ENCODE assay signal across 9 cellular contexts in genomic region chr16:1152123-1152638, GRCh38. TPM values are rescaled to one million over a fixed set of nuclear protein-coding genes. Genes with fewer than 3 reads are reported as not detected.
DNase-seq lines count a peak whose midpoint lies in the region; ATAC-seq, FAIRE-seq and TF ChIP-seq lines count a peak whose summit lies in the region.
"Had no signal": no experiment of that assay in that cellular context is flagged by ENCODE, and none has a peak within 500 bp of the region (broad histone marks: within the 10 kb centered on the region; RNA-seq: fewer than 3 reads in every experiment).

No MANE protein-coding gene starts in this region.

- H3K4me2 ChIP-seq in K562 (ENCODE audit: insufficient read depth, low read length), result peak overlapping the region; percentile 32; the same call in 1 of the 2 replicates

- peaks cover 12% of the 10 kb centered on the region for H4K20me1 ChIP-seq in K562 (replicated peaks; ENCODE audit: control insufficient read depth, insufficient read depth, low read length)

- peak overlapping the region; percentile 65 to 79 (median 67) for H3K4me3 Mint-ChIP-seq in nephron

- peaks cover 14 to 59% of the 10 kb centered on the region in 2 experiments for H3K27me3 ChIP-seq in K562 (ENCODE audit: control insufficient read depth in 2 of 2, insufficient read depth in 2 of 2, low read length in 2 of 2)

- H3K9me1 ChIP-seq in K562 (ENCODE audit: control insufficient read depth, insufficient read depth, low read length), result no peaks in the 10 kb centered on the region

- no peak overlapping the region for H3K9ac ChIP-seq in K562 (ENCODE audit: insufficient read depth in 1 of 2, low read depth in 2 of 2, low read length in 2 of 2)

- peaks cover 34% of the 10 kb centered on the region for H3K4me1 Mint-ChIP-seq in nephron
- H3K4me1 Mint-ChIP-seq: IgD-negative memory B cell had no signal

- in situ Hi-C loops in K562 (cut with MboI), result no loop called here

- H3K9me3 ChIP-seq in K562 (replicated peaks; ENCODE audit: control insufficient read depth, insufficient read depth, low read depth, low read length), result no peaks in the 10 kb centered on the region

- CTCF ChIA-PET in K562 (lab: Yijun Ruan, JAX; ENCODE audit: low intra/inter-chr PET ratio), result no interaction called here

- H3K79me2 ChIP-seq in K562 (ENCODE audit: control insufficient read depth, insufficient read depth, low read length), result no peaks in the 10 kb centered on the region

- peaks cover 0 to 75% of the 10 kb centered on the region in 2 experiments; a peak in 2 of 5 replicates for H3K4me1 ChIP-seq in K562 (replicated peaks in 1 of 2; ENCODE audit: control insufficient read depth in 2 of 2, insufficient read depth in 2 of 2, low read length in 2 of 2)

- ATAC-seq in K562 (peak; percentile 50), HG03159 (IDR thresholded peaks at IDR 0.05; ENCODE audit: unreplicated experiment) (no peak)

- no peak for TF ChIP-seq POLR2A in K562 (conservative IDR thresholded peaks at IDR 0.05)

- no peak for FAIRE-seq in K562 (lab: Jason Lieb, UNC)
- no peak for FAIRE-seq in urothelium cell line (lab: Jason Lieb, UNC)

- POLR2A ChIA-PET in K562 (lab: Yijun Ruan, JAX), result no interaction called here

- peak in 3 of 4 experiments; percentile 17 to 48 (median 46) for DNase-seq in activated CD4-positive, CD25-positive, alpha-beta regulatory T cell (lab: John Stamatoyannopoulos, UW)
- no peak for DNase-seq in activated CD4-positive, CD25-positive, alpha-beta regulatory T cell treated with anti-CD3 and anti-CD28 coated beads, Interleukin-2, amount 50 U/mL, for 72 hours
- DNase-seq in K562 (ENCODE audit: extremely low read depth in 1 of 4, low spot score in 3 of 4), result peak in 1 of 4 experiments; percentile 31
- DNase-seq in urothelium cell line (ENCODE audit: low spot score), result peak; percentile 49
- DNase-seq in NCI-H2171 treated with DMSO at 0.1 percent for 48 hours (lab: John Stamatoyannopoulos, UW), result no peak
- no peak for DNase-seq in NCI-H1105 treated with DMSO at 0.1 percent for 48 hours (lab: John Stamatoyannopoulos, UW)

- H3K27ac Mint-ChIP-seq in nephron, result no peak overlapping the region
- H3K27ac Mint-ChIP-seq: IgD-negative memory B cell had no signal

- TF ChIP-seq RAD21 in K562 (CRISPR knock-in tag; conservative IDR thresholded peaks at IDR 0.05 in 1 of 2, IDR thresholded peaks at IDR 0.05 in 1 of 2), result no peak

- BruUV-seq in K562 (replicated peaks; lab: Mats Ljungman, UMichigan), result no TSS peak

- H3K36me3 Mint-ChIP-seq in nephron (ENCODE audit: low read depth), result no peaks in the 10 kb centered on the region
- H3K36me3 Mint-ChIP-seq: IgD-negative memory B cell had no signal

- TF ChIP-seq CTCF in K562 (IDR thresholded peaks at IDR 0.05 in 2 of 3, conservative IDR thresholded peaks at IDR 0.05 in 1 of 3; ENCODE audit: insufficient read depth in 2 of 3, low read depth in 1 of 3, low read length in 3 of 3), result no peak
- no peak for TF ChIP-seq CTCF in nephron (IDR thresholded peaks at IDR 0.05; ENCODE audit: unreplicated experiment in 3 of 3)

- TF ChIP-seq EP300 in K562 (IDR thresholded peaks at IDR 0.05; ENCODE audit: low read length), result no peak

- no peaks in the 10 kb centered on the region for H3K27me3 Mint-ChIP-seq in nephron (ENCODE audit: low read depth)

- H3K36me3 ChIP-seq in K562 (ENCODE audit: control insufficient read depth, insufficient read depth, low read length), result no peaks in the 10 kb centered on the region

- peak overlapping the region; percentile 40; the same call in 1 of the 2 replicates for H2AFZ ChIP-seq in K562 (ENCODE audit: low read depth, low read length)

- WGBS in K562 (ENCODE audit: insufficient coverage, low coverage, missing lambda C conversion rate), result 3% methylated on average over 14 of the region's 40 CpGs

- no peaks in the 10 kb centered on the region for H3K9me3 Mint-ChIP-seq in nephron
- H3K9me3 Mint-ChIP-seq: IgD-negative memory B cell had no signal

- H3K27ac ChIP-seq in K562 (ENCODE audit: extremely low read depth, low read depth, low read length), result no peak overlapping the region

- intact Hi-C loops in K562 (cut with micrococcal nuclease), result no loop called here

- peak overlapping the region; percentile 34 for H3K4me3 ChIP-seq in K562

TF ChIP-seq in K562, 482 proteins besides CTCF, POLR2A, EP300 and RAD21 (continues in another document):
- TF ChIP-seq E4F1 (CRISPR knock-in tag; IDR thresholded peaks at IDR 0.05; ENCODE audit: borderline replicate concordance), result peak; percentile 39; the same call in 1 of the 2 replicates

RNA-seq across cellular contexts. Expression of gene CACNA1H, which starts 0.7 kb away (rescaled TPM):
- total RNA-seq in K562 (2011; cell fraction: chromatin; rRNA removed; ENCODE audit: low replicate concordance), result 0.44 and 1.6 TPM in 2 replicates
- total RNA-seq in K562 (2011; cell fraction: nucleolus; rRNA removed), result 0.79 and 1.2 TPM in 2 replicates
- total RNA-seq in K562 (2011; cell fraction: nucleoplasm; rRNA removed), result 0.22 and 0.53 TPM in 2 replicates
- total RNA-seq in K562 (2014; rRNA removed), result 0.04 TPM in 1 of 2 replicates, not detected in the other
- total RNA-seq in K562 (2014; rRNA removed; fragmentation: Illumina TruSeq; extraction: Trizol), result not detected in 2 replicates
- not detected in 2 replicates for total RNA-seq in K562 (2015; rRNA removed; fragmentation: Illumina TruSeq; extraction: Trizol)
- 0.09 and 0.18 TPM in 2 replicates for total RNA-seq in K562 (2021)
- polyA plus RNA-seq in K562 (2011; rRNA removed), result 0.10 and 0.11 TPM in 2 replicates
- 0.10 and 0.12 TPM in 2 replicates for polyA plus RNA-seq in K562 (2011; cell fraction: cytosol; rRNA removed)
- polyA plus RNA-seq in K562 (2011; cell fraction: nucleus; rRNA removed), result 0.11 and 0.40 TPM in 2 replicates
- 0.07 and 0.12 TPM in 2 replicates for polyA plus RNA-seq in K562 (2012)
- polyA plus RNA-seq in K562 (2014; fragmentation: Illumina TruSeq; extraction: Trizol), result not detected in 2 replicates
- not detected for polyA plus RNA-seq in K562 (2014; fragmentation: Nextera tagmentation; extraction: Ambion mirVana)
- not detected in 2 replicates for polyA plus RNA-seq in K562 (2014; rRNA removed)
- 0.03 and 0.04 TPM in 2 replicates for polyA minus RNA-seq in K562 (2011; rRNA and poly(A)+ RNA removed)
- polyA minus RNA-seq in K562 (2011; cell fraction: cytosol; rRNA and poly(A)+ RNA removed), result not detected in 2 replicates
- polyA minus RNA-seq in K562 (2011; cell fraction: nucleus; rRNA and poly(A)+ RNA removed), result 0.27 and 0.33 TPM in 2 replicates
- polyA plus RNA-seq: IgD-negative memory B cell had no signal

RNA-seq across cellular contexts. Expression of gene C1QTNF8, which starts 56.1 kb away (rescaled TPM):
- not detected in 2 replicates for total RNA-seq in K562 (2011; cell fraction: chromatin; rRNA removed; ENCODE audit: low replicate concordance)
- total RNA-seq in K562 (2011; cell fraction: nucleolus; rRNA removed), result not detected in 2 replicates
- total RNA-seq in K562 (2011; cell fraction: nucleoplasm; rRNA removed), result not detected in 2 replicates
- total RNA-seq in K562 (2014; rRNA removed) (not detected in 2 replicates), K562 (2014; rRNA removed; fragmentation: Illumina TruSeq; extraction: Trizol) (not detected in 2 replicates), K562 (2015; rRNA removed; fragmentation: Illumina TruSeq; extraction: Trizol) (not detected in 2 replicates), K562 (2021) (not detected in 2 replicates)
- polyA plus RNA-seq in K562 (2011; rRNA removed) (not detected in 2 replicates), K562 (2014; fragmentation: Illumina TruSeq; extraction: Trizol) (not detected in 2 replicates), K562 (2014; fragmentation: Nextera tagmentation; extraction: Ambion mirVana) (not detected), K562 (2014; rRNA removed) (not detected in 2 replicates)
- not detected in 2 replicates for polyA plus RNA-seq in K562 (2011; cell fraction: cytosol; rRNA removed)
- not detected in 2 replicates for polyA plus RNA-seq in K562 (2011; cell fraction: nucleus; rRNA removed)
- not detected in 2 replicates for polyA plus RNA-seq in K562 (2012)
- polyA minus RNA-seq in K562 (2011; rRNA and poly(A)+ RNA removed), result not detected in 2 replicates
- not detected in 2 replicates for polyA minus RNA-seq in K562 (2011; cell fraction: cytosol; rRNA and poly(A)+ RNA removed)
- polyA minus RNA-seq in K562 (2011; cell fraction: nucleus; rRNA and poly(A)+ RNA removed), result not detected in 2 replicates
- polyA plus RNA-seq: IgD-negative memory B cell had no signal

Comparison
In these comparisons a context has a peak if more than half of its experiments do, and no peak if none do; other contexts are left out.
1. DNase-seq: peak in activated CD4-positive, CD25-positive, alpha-beta regulatory T cell (3 of 4) and urothelium cell line (single experiment); none in activated CD4-positive, CD25-positive, alpha-beta regulatory T cell treated with anti-CD3 and anti-CD28 coated beads, Interleukin-2, amount 50 U/mL, for 72 hours (single experiment), NCI-H2171 treated with DMSO at 0.1 percent for 48 hours (single experiment) and NCI-H1105 treated with DMSO at 0.1 percent for 48 hours (single experiment).